In genomic region chr5:72937517-72938061, GRCh38 we compare ENCODE assay signal across 18 cellular contexts. TPM values are rescaled to one million over a fixed set of nuclear protein-coding genes. Genes with fewer than 3 reads are reported as not detected.
DNase-seq lines count a peak whose midpoint lies in the region; ATAC-seq and TF ChIP-seq lines count a peak whose summit lies in the region.
"Had no signal": no experiment of that assay in that cellular context is flagged by ENCODE, and none has a peak within 500 bp of the region (broad histone marks: within the 10 kb centered on the region; RNA-seq: fewer than 3 reads in every experiment).

No MANE protein-coding gene starts in this region.

- no peak overlapping the region for H3K4ac ChIP-seq in mesenchymal stem cell (ENCODE audit: low read depth in 1 of 2, low read length in 2 of 2)

- no peaks in the 10 kb centered on the region for H3K9me2 ChIP-seq in SK-N-SH

- H3K79me1 ChIP-seq in mesenchymal stem cell (replicated peaks; ENCODE audit: low read length, poor library complexity, severe bottlenecking), result no peaks in the 10 kb centered on the region

- H2AFZ ChIP-seq in SK-N-SH (ENCODE audit: low read depth), result peak overlapping the region; percentile 39; the same call in 1 of the 2 replicates
- no peak overlapping the region for H2AFZ ChIP-seq in mesenchymal stem cell (ENCODE audit: low read depth, low read length)

- no peaks in the 10 kb centered on the region for H3K36me3 ChIP-seq in SK-N-SH (replicated peaks in 1 of 2; ENCODE audit: control insufficient read depth in 1 of 2, insufficient read depth in 2 of 2, low read length in 1 of 2)
- no peaks in the 10 kb centered on the region for H3K36me3 ChIP-seq in colonic mucosa
- H3K36me3 ChIP-seq in mesenchymal stem cell (ENCODE audit: control insufficient read depth in 1 of 2, insufficient read depth in 2 of 2, low read depth in 1 of 2, low read length in 2 of 2), result peaks cover 0 to 3% of the 10 kb centered on the region in 2 experiments
- no peaks in the 10 kb centered on the region for H3K36me3 ChIP-seq in uterus
- H3K36me3 ChIP-seq in stomach, result no peaks in the 10 kb centered on the region

- no peak overlapping the region for H4K91ac ChIP-seq in mesenchymal stem cell (ENCODE audit: low read length)

- no peak for TF ChIP-seq EP300 in SK-N-SH (IDR thresholded peaks at IDR 0.05; ENCODE audit: borderline replicate concordance in 1 of 2, low read depth in 1 of 2, low read length in 1 of 2)
- no peak for TF ChIP-seq EP300 in stomach (IDR thresholded peaks at IDR 0.05)

- CTCF ChIA-PET in SK-N-SH (lab: Yijun Ruan, JAX), result interaction anchor here (1.3 kb wide), 1 partner anchor 18 kb away, joined by 3 read pairs; the partner anchor contains the start of gene FCHO2

- POLR2A ChIA-PET in SK-N-SH (lab: Yijun Ruan, JAX), result no interaction called here

- H3K9me3 ChIP-seq in SK-N-SH (no peaks in the 10 kb centered on the region), colonic mucosa (no peaks in the 10 kb centered on the region), mesenchymal stem cell (ENCODE audit: control insufficient read depth, low read length) (no peaks in the 10 kb centered on the region), uterus (no peaks in the 10 kb centered on the region), stomach (peaks cover 0 to 7% (median 2%) of the 10 kb centered on the region in 4 donors)

- H3K27me3 ChIP-seq in SK-N-SH (ENCODE audit: insufficient read depth), result no peaks in the 10 kb centered on the region
- no peaks in the 10 kb centered on the region for H3K27me3 ChIP-seq in colonic mucosa
- H3K27me3 ChIP-seq in mesenchymal stem cell (ENCODE audit: control insufficient read depth in 1 of 2, insufficient read depth in 1 of 2, low read length in 2 of 2), result peaks cover 0 to 4% of the 10 kb centered on the region in 2 experiments
- no peaks in the 10 kb centered on the region for H3K27me3 ChIP-seq in uterus
- peaks cover 0 to 5% (median 0%) of the 10 kb centered on the region in 3 donors for H3K27me3 ChIP-seq in stomach

- ATAC-seq in SK-N-SH treated with all-trans-retinoic acid at 6 μM for 48 hours, result no peak
- no peak for ATAC-seq in GM18868 (IDR thresholded peaks at IDR 0.05; ENCODE audit: unreplicated experiment)
- ATAC-seq: stimulated activated naive CD8-positive, alpha-beta T cell treated with anti-CD3 and anti-CD28 coated beads, Interleukin-15, amount 100 ng/mL, for 72 hours had no signal

- no peak overlapping the region for H3K4me3 ChIP-seq in SK-N-SH (ENCODE audit: low read depth in 2 of 2, low read length in 1 of 2)
- no peak overlapping the region for H3K4me3 ChIP-seq in colonic mucosa
- H3K4me3 ChIP-seq in mesenchymal stem cell (ENCODE audit: insufficient read depth in 1 of 2, low read depth in 1 of 2, low read length in 2 of 2), result no peak overlapping the region
- H3K4me3 ChIP-seq in uterus, result no peak overlapping the region
- no peak overlapping the region for H3K4me3 ChIP-seq in stomach

- no peak overlapping the region for H2BK120ac ChIP-seq in mesenchymal stem cell (ENCODE audit: low read depth, low read length)

- WGBS in SK-N-SH (ENCODE audit: low lambda C conversion rate), result 69% methylated on average over 3 of the region's 3 CpGs
- 90% methylated on average over 1 of the region's 3 CpGs for WGBS in mesenchymal stem cell
- WGBS in stomach, 5 donors, result 86 to 90% (median 89%) methylated on average over 3 of the region's 3 CpGs

- no peak overlapping the region for H2BK15ac ChIP-seq in mesenchymal stem cell (ENCODE audit: low read depth, poor library complexity, severe bottlenecking)

- no peak for TF ChIP-seq RAD21 in SK-N-SH (IDR thresholded peaks at IDR 0.05; ENCODE audit: low read length)

- no peaks in the 10 kb centered on the region for H3K79me2 ChIP-seq in SK-N-SH (ENCODE audit: insufficient read depth)

- no peak overlapping the region for H3K14ac ChIP-seq in mesenchymal stem cell (ENCODE audit: low read length in 2 of 2)

- H4K8ac ChIP-seq in mesenchymal stem cell (ENCODE audit: low read length), result no peak overlapping the region

- H3K4me2 ChIP-seq in SK-N-SH (no peak overlapping the region), mesenchymal stem cell (ENCODE audit: low read length, poor library complexity, severe bottlenecking) (no peak overlapping the region)

- no peak overlapping the region for H2BK5ac ChIP-seq in mesenchymal stem cell (ENCODE audit: low read depth, low read length, poor library complexity, severe bottlenecking)

- intact Hi-C loops in colonic mucosa (cut with DNase I) (no loop called here), uterus (cut with DNase I; ENCODE audit: low total_unique reads) (no loop called here), stomach (cut with DNase I; ENCODE audit: low total_unique reads) (no loop called here)

- no peak overlapping the region for H3K23ac ChIP-seq in mesenchymal stem cell (ENCODE audit: low read length in 2 of 2)

- H3K27ac ChIP-seq in SK-N-SH (ENCODE audit: low read depth in 2 of 2, low read length in 1 of 2) (no peak overlapping the region), colonic mucosa (peak overlapping the region; percentile 42), mesenchymal stem cell (ENCODE audit: low read length, poor library complexity, severe bottlenecking) (peak overlapping the region; percentile 55), uterus (peak overlapping the region; percentile 33 to 54), stomach (peak overlapping the region in 2 of 5 donors; percentile 8 to 12)

- H2AK5ac ChIP-seq in mesenchymal stem cell (ENCODE audit: low read length, severe bottlenecking), result no peak overlapping the region

- DNase-seq in SK-N-SH (no peak), colonic mucosa (no peak), mesenchymal stem cell (no peak), uterus (no peak), stomach (no peak), T1000 (lab: John Stamatoyannopoulos, UW) (no peak)
- DNase-seq: activated CD4-positive, CD25-positive, alpha-beta regulatory T cell; activated naive CD4-positive, alpha-beta T cell; CD4-positive, alpha-beta T cell; DND-41; H7; mammary epithelial cell; NCI-H1436 treated with DMSO at 0.1 percent for 48 hours; NCI-H226; stimulated activated CD4-positive, alpha-beta T cell treated with anti-CD3 and anti-CD28 coated beads, Interleukin-12 subunit alpha, Interleukin-12 subunit beta, amount 100 ng/mL, for 4 hours; stimulated activated naive CD8-positive, alpha-beta T cell treated with anti-CD3 and anti-CD28 coated beads, Interleukin-15, amount 100 ng/mL, for 72 hours had no signal

- H3K4me1 ChIP-seq in SK-N-SH (ENCODE audit: control insufficient read depth in 1 of 2, insufficient read depth in 2 of 2, low read depth in 1 of 2, low read length in 1 of 2), result no peaks in the 10 kb centered on the region
- no peaks in the 10 kb centered on the region for H3K4me1 ChIP-seq in colonic mucosa
- no peaks in the 10 kb centered on the region for H3K4me1 ChIP-seq in mesenchymal stem cell (ENCODE audit: control insufficient read depth, insufficient read depth, low read depth, low read length)
- H3K4me1 ChIP-seq in uterus, result no peaks in the 10 kb centered on the region
- peaks cover 0 to 19% (median 2%) of the 10 kb centered on the region in 4 donors for H3K4me1 ChIP-seq in stomach

- TF ChIP-seq POLR2A in uterus (IDR thresholded peaks at IDR 0.05), result no peak
- TF ChIP-seq POLR2A in stomach (IDR thresholded peaks at IDR 0.05), result no peak

- TF ChIP-seq CTCF in SK-N-SH (IDR thresholded peaks at IDR 0.05) (no peak), colonic mucosa (IDR thresholded peaks at IDR 0.05) (no peak), uterus (IDR thresholded peaks at IDR 0.05) (no peak), stomach (IDR thresholded peaks at IDR 0.05) (no peak)

- no peak overlapping the region for H3K9ac ChIP-seq in SK-N-SH
- H3K9ac ChIP-seq in colonic mucosa (ENCODE audit: low read depth in 2 of 2, low read length in 2 of 2), result no peak overlapping the region
- no peak overlapping the region for H3K9ac ChIP-seq in mesenchymal stem cell (ENCODE audit: low read length)

- no peaks in the 10 kb centered on the region for H3F3A ChIP-seq in SK-N-SH (replicated peaks; ENCODE audit: insufficient read depth)

- H2BK12ac ChIP-seq in mesenchymal stem cell (ENCODE audit: low read length in 2 of 2), result no peak overlapping the region

- no peak overlapping the region for H3K18ac ChIP-seq in mesenchymal stem cell (ENCODE audit: low read depth in 1 of 2, low read length in 2 of 2)

- H4K20me1 ChIP-seq in SK-N-SH (ENCODE audit: insufficient read depth), result no peaks in the 10 kb centered on the region

TF ChIP-seq in SK-N-SH, 30 proteins besides CTCF, POLR2A, EP300 and RAD21 (continues in another document):
- TF ChIP-seq SMC3 (IDR thresholded peaks at IDR 0.05; ENCODE audit: low read depth, low read length) (no peak), FOSL2 (IDR thresholded peaks at IDR 0.05; ENCODE audit: borderline replicate concordance, low read depth) (no peak), MAX (IDR thresholded peaks at IDR 0.05; ENCODE audit: low read depth) (no peak), RXRA (IDR thresholded peaks at IDR 0.05; ENCODE audit: borderline replicate concordance, low read depth) (no peak), TCF12 (IDR thresholded peaks at IDR 0.05) (no peak), MXI1 (IDR thresholded peaks at IDR 0.05; ENCODE audit: low read depth, low read length) (no peak)

TF ChIP-seq in SK-N-SH treated with all-trans-retinoic acid at 6 μM for 48 hours, 23 proteins besides CTCF, POLR2A, EP300 and RAD21 (continues in another document):
- no peak for TF ChIP-seq POU6F1 (CRISPR knock-in tag; IDR thresholded peaks at IDR 0.05; ENCODE audit: borderline replicate concordance, low read depth)

RNA-seq across cellular contexts. Expression of gene FCHO2, which starts 18.3 kb away (rescaled TPM):
- 5.0 and 5.2 TPM in 2 replicates for polyA plus RNA-seq in SK-N-SH (2012; rRNA removed)
- polyA plus RNA-seq in SK-N-SH (2012; cell fraction: cytosol; rRNA removed), result 4.7 and 5.7 TPM in 2 replicates
- polyA plus RNA-seq in SK-N-SH (2012; cell fraction: nucleus; rRNA removed), result 3.4 and 13.3 TPM in 2 replicates
- total RNA-seq in colonic mucosa, result 10 to 100 TPM; 30.9 to 56.5 TPM
- polyA plus RNA-seq in mesenchymal stem cell (2013, experiment 1 of 2), result 8.1 TPM
- 8.0 TPM for polyA plus RNA-seq in mesenchymal stem cell (2013, experiment 2 of 2)
- total RNA-seq in uterus, result 100 to 1,000 TPM in 1 of 4 donors, 10 to 100 TPM in 3; 26.8 to 141 (median 57.2) TPM
- 10 to 100 TPM in 4 of 5 donors, 1 to 10 TPM in 1; 7.0 to 46.1 (median 18.1) TPM for total RNA-seq in stomach
- 10 to 100 TPM in 2 of 3 donors, 1 to 10 TPM in 1; 6.9 to 11.6 (median 10.2) TPM for polyA plus RNA-seq in stomach

Comparison
In these comparisons a context has a peak if more than half of its experiments do, and no peak if none do; other contexts are left out.
1. H3K27ac ChIP-seq: peak in colonic mucosa (single experiment), mesenchymal stem cell (single experiment) and uterus (2 of 2); none in SK-N-SH (0 of 2).